In the genomic region with DNA sequence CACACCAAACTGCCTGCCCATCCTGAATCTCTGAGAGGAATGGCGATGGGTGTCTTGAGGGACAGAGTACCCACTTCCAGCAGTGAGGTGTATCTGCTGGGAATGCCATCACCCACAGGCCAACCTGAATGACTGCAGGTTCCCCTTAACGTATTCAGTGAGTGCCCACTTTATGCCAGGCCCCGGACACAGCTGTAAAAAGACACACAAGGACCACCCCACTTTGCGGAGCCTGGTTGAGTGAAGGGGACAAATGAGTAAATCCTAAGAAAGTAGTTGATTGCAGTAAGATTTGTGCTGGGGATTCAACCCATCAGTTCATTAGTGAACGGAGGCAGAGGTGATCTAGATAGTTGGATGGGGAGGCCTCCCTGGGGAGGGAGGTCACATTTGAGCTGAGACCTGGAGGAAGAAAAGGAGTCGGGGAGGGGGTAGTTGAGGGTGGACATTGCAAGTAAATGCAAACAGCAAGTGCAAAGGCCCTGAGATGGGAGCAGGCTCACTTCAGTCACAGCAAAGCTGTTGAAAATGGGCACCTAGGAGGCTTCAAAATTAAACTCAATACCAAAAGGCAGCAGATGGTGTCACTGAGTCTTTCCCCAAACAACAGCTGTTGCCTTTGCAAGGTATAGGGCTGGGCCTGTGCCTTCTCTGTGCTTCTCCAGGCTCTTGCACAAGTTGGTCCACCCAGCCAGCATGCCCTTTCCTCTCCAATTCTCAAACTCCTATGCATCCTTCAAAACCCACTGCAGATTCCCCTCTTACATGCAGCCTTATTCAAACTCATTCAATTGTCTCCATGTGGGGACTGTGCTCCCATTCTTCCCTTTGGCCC, we compare ENCODE assay signal across 1 cellular context.
A peak's percentile ranks its signal among the peaks of the same experiment; 100 is the strongest.
TF ChIP-seq lines count a peak whose summit lies in the region.

No MANE protein-coding gene starts in this region.

TF ChIP-seq in HepG2, 621 proteins besides CTCF, POLR2A, EP300 and RAD21 (continued from another document and continues in another):
- TF ChIP-seq, protein P1, sequence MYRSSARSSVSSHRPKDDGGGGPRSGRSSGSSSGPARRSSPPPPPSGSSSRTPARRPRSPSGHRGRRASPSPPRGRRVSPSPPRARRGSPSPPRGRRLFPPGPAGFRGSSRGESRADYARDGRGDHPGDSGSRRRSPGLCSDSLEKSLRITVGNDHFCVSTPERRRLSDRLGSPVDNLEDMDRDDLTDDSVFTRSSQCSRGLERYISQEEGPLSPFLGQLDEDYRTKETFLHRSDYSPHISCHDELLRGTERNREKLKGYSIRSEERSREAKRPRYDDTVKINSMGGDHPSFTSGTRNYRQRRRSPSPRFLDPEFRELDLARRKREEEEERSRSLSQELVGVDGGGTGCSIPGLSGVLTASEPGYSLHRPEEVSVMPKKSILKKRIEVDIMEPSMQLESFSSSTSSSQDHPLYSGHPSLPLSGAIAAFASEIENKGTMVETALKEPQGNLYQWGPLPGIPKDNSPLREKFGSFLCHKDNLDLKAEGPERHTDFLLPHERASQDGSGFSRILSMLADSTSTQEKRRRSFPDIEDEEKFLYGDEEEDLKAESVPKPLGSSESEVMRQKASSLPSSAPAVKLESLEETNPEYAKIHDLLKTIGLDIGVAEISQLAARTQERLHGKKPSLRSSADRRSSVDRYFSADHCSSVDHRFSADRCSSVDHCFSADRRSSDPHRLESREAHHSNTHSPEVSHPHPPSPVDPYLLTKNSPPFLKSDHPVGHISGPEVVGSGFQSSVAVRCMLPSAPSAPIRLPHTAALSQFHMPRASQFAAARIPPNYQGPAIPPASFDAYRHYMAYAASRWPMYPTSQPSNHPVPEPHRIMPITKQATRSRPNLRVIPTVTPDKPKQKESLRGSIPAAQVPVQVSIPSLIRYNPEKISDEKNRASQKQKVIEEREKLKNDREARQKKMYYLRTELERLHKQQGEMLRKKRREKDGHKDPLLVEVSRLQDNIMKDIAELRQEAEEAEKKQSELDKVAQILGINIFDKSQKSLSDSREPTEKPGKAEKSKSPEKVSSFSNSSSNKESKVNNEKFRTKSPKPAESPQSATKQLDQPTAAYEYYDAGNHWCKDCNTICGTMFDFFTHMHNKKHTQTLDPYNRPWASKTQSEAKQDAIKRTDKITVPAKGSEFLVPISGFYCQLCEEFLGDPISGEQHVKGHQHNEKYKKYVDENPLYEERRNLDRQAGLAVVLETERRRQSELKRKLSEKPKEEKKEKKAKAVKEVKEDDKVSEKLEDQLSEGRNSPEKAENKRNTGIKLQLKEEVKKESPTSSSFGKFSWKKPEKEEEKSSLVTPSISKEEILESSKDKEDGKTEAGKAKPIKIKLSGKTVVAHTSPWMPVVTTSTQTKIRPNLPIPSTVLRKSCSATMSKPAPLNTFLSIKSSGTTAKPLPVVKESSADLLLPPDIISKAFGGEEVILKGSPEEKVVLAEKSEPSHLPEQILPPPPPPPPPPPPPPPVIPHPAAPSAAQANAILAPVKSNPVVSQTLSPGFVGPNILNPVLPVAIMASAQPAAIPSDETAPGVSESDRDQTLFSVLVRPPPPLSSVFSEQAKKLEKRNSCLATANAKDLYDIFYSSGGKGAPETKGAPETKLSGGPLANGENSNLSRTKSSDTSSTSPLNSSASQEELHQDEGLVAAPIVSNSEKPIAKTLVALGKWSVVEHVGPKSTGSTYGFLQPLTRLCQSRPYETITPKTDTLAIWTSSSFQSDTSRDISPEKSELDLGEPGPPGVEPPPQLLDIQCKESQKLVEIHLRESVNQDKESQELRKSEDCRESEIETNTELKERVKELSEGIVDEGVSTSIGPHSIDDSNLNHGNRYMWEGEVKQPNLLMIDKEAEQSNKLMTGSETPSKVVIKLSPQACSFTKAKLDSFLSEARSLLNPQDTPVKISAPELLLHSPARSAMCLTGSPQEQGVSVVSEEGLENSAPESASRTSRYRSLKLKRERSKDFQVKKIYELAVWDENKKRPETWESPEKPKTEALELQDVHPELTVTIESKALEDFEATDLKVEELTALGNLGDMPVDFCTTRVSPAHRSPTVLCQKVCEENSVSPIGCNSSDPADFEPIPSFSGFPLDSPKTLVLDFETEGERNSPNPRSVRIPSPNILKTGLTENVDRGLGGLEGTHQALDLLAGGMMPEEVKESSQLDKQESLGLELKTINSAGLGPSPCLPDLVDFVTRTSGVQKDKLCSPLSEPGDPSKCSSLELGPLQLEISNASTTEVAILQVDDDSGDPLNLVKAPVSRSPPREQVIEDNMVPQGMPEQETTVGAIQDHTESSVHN (CRISPR knock-in tag; IDR thresholded peaks at IDR 0.05), result 0 out of 2 replicates have a peak, but pooled peaks have one; percentile 30
- TF ChIP-seq MAF1 (CRISPR knock-in tag; IDR thresholded peaks at IDR 0.05; ENCODE audit: borderline replicate concordance) (no peak), SP1 (IDR thresholded peaks at IDR 0.05) (no peak), SP1 (CRISPR knock-in tag; IDR thresholded peaks at IDR 0.05) (no peak), KDM6A (CRISPR knock-in tag; IDR thresholded peaks at IDR 0.05; ENCODE audit: low read depth) (no peak), ZNF781 (CRISPR knock-in tag; IDR thresholded peaks at IDR 0.05; ENCODE audit: borderline replicate concordance, not compliant biosample characterization) (peak; percentile 33), NR2F6 (IDR thresholded peaks at IDR 0.05) (no peak), NR2F6 (CRISPR knock-in tag; IDR thresholded peaks at IDR 0.05) (no peak), ZNF546 (CRISPR knock-in tag; conservative IDR thresholded peaks at IDR 0.05) (no peak), KAT7 (CRISPR knock-in tag; IDR thresholded peaks at IDR 0.05; ENCODE audit: borderline replicate concordance) (no peak), NR2F1 (CRISPR knock-in tag; IDR thresholded peaks at IDR 0.05) (no peak), RFXAP (CRISPR knock-in tag; IDR thresholded peaks at IDR 0.05; ENCODE audit: borderline replicate concordance) (no peak), FOXK2 (IDR thresholded peaks at IDR 0.05) (no peak), CREBL2 (CRISPR knock-in tag; IDR thresholded peaks at IDR 0.05; ENCODE audit: borderline replicate concordance) (no peak), HIVEP1 (CRISPR knock-in tag; IDR thresholded peaks at IDR 0.05) (no peak), RBM39 (IDR thresholded peaks at IDR 0.05; ENCODE audit: low read depth, low read length, poor library complexity, severe bottlenecking) (no peak), ZNF234 (CRISPR knock-in tag; conservative IDR thresholded peaks at IDR 0.05) (no peak), KLF16 (CRISPR knock-in tag; IDR thresholded peaks at IDR 0.05) (0 out of 4 replicates have a peak, but pooled peaks of 1 of the 2 experiments have one; percentile 14), HOXA5 (CRISPR knock-in tag; IDR thresholded peaks at IDR 0.05) (no peak), SNAI1 (CRISPR knock-in tag; IDR thresholded peaks at IDR 0.05; ENCODE audit: borderline replicate concordance) (no peak), YY1 (IDR thresholded peaks at IDR 0.05; ENCODE audit: insufficient read depth, insufficient replicate concordance, low read depth, low read length) (no peak), SMC3 (IDR thresholded peaks at IDR 0.05; ENCODE audit: low read length) (no peak), ZNF281 (CRISPR knock-in tag; IDR thresholded peaks at IDR 0.05; ENCODE audit: borderline replicate concordance) (no peak), ZNF607 (CRISPR knock-in tag; IDR thresholded peaks at IDR 0.05; ENCODE audit: borderline replicate concordance) (no peak; the same call in 1 of the 2 replicates), ZNF7 (CRISPR knock-in tag; IDR thresholded peaks at IDR 0.05) (no peak), THAP8 (CRISPR knock-in tag; IDR thresholded peaks at IDR 0.05; ENCODE audit: borderline replicate concordance) (no peak), ZNF33B (CRISPR knock-in tag; IDR thresholded peaks at IDR 0.05) (no peak), ZNF720 (CRISPR knock-in tag; IDR thresholded peaks at IDR 0.05) (no peak), PHF20 (CRISPR knock-in tag; IDR thresholded peaks at IDR 0.05) (no peak), RCOR2 (CRISPR knock-in tag; IDR thresholded peaks at IDR 0.05) (no peak), ZNF616 (CRISPR knock-in tag; IDR thresholded peaks at IDR 0.05; ENCODE audit: low read depth) (no peak), ZIK1 (CRISPR knock-in tag; IDR thresholded peaks at IDR 0.05; ENCODE audit: borderline replicate concordance, low read depth) (no peak), ZBTB20 (CRISPR knock-in tag; IDR thresholded peaks at IDR 0.05; ENCODE audit: borderline replicate concordance, low read depth) (no peak), NPAS2 (CRISPR knock-in tag; IDR thresholded peaks at IDR 0.05; ENCODE audit: borderline replicate concordance) (no peak), POLR2AphosphoS5 (IDR thresholded peaks at IDR 0.05; ENCODE audit: low read depth, low read length) (peak; percentile 84)
- TF ChIP-seq, protein P2, sequence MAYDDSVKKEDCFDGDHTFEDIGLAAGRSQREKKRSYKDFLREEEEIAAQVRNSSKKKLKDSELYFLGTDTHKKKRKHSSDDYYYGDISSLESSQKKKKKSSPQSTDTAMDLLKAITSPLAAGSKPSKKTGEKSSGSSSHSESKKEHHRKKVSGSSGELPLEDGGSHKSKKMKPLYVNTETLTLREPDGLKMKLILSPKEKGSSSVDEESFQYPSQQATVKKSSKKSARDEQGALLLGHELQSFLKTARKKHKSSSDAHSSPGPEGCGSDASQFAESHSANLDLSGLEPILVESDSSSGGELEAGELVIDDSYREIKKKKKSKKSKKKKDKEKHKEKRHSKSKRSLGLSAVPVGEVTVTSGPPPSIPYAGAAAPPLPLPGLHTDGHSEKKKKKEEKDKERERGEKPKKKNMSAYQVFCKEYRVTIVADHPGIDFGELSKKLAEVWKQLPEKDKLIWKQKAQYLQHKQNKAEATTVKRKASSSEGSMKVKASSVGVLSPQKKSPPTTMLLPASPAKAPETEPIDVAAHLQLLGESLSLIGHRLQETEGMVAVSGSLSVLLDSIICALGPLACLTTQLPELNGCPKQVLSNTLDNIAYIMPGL (CRISPR knock-in tag; IDR thresholded peaks at IDR 0.05; ENCODE audit: borderline replicate concordance in 1 of 2, low read depth in 1 of 2), result no peak; a peak in 1 of 4 replicates
- TF ChIP-seq, protein P3, sequence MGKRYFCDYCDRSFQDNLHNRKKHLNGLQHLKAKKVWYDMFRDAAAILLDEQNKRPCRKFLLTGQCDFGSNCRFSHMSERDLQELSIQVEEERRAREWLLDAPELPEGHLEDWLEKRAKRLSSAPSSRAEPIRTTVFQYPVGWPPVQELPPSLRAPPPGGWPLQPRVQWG (CRISPR knock-in tag; IDR thresholded peaks at IDR 0.05; ENCODE audit: borderline replicate concordance, low read depth), result no peak
- TF ChIP-seq, protein P4, sequence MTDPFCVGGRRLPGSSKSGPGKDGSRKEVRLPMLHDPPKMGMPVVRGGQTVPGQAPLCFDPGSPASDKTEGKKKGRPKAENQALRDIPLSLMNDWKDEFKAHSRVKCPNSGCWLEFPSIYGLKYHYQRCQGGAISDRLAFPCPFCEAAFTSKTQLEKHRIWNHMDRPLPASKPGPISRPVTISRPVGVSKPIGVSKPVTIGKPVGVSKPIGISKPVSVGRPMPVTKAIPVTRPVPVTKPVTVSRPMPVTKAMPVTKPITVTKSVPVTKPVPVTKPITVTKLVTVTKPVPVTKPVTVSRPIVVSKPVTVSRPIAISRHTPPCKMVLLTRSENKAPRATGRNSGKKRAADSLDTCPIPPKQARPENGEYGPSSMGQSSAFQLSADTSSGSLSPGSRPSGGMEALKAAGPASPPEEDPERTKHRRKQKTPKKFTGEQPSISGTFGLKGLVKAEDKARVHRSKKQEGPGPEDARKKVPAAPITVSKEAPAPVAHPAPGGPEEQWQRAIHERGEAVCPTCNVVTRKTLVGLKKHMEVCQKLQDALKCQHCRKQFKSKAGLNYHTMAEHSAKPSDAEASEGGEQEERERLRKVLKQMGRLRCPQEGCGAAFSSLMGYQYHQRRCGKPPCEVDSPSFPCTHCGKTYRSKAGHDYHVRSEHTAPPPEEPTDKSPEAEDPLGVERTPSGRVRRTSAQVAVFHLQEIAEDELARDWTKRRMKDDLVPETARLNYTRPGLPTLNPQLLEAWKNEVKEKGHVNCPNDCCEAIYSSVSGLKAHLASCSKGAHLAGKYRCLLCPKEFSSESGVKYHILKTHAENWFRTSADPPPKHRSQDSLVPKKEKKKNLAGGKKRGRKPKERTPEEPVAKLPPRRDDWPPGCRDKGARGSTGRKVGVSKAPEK (CRISPR knock-in tag; IDR thresholded peaks at IDR 0.05; ENCODE audit: borderline replicate concordance), result no peak
- TF ChIP-seq, protein P5, sequence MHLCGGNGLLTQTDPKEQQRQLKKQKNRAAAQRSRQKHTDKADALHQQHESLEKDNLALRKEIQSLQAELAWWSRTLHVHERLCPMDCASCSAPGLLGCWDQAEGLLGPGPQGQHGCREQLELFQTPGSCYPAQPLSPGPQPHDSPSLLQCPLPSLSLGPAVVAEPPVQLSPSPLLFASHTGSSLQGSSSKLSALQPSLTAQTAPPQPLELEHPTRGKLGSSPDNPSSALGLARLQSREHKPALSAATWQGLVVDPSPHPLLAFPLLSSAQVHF (CRISPR knock-in tag; IDR thresholded peaks at IDR 0.05), result no peak
- TF ChIP-seq, protein P6, sequence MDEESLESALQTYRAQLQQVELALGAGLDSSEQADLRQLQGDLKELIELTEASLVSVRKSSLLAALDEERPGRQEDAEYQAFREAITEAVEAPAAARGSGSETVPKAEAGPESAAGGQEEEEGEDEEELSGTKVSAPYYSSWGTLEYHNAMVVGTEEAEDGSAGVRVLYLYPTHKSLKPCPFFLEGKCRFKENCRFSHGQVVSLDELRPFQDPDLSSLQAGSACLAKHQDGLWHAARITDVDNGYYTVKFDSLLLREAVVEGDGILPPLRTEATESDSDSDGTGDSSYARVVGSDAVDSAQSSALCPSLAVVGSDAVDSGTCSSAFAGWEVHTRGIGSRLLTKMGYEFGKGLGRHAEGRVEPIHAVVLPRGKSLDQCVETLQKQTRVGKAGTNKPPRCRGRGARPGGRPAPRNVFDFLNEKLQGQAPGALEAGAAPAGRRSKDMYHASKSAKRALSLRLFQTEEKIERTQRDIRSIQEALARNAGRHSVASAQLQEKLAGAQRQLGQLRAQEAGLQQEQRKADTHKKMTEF (CRISPR knock-in tag; IDR thresholded peaks at IDR 0.05), result no peak
